ENCODE assay signal across 8 cellular contexts in genomic region chr2:73736855-73737779, GRCh38. TPM values are rescaled to one million over a fixed set of nuclear protein-coding genes. Genes with fewer than 3 reads are reported as not detected.
DNase-seq lines count a peak whose midpoint lies in the region; ATAC-seq and TF ChIP-seq lines count a peak whose summit lies in the region.

TSS of gene TPRKB (minus strand) at chr2:73737345. CDS start at chr2:73734569, 2,776 bp downstream.

- peak; percentile 98 for ATAC-seq in GM19043 (IDR thresholded peaks at IDR 0.05; ENCODE audit: low read depth, unreplicated experiment)
- ATAC-seq in HG03378 (IDR thresholded peaks at IDR 0.05; ENCODE audit: unreplicated experiment) = peak; percentile 92

- no peak for TF ChIP-seq CTCF in AG10803 (conservative IDR thresholded peaks at IDR 0.05; ENCODE audit: low read length)
- no peak for TF ChIP-seq CTCF in kidney epithelial cell (IDR thresholded peaks at IDR 0.05; ENCODE audit: insufficient read depth, low read length, poor library complexity, severe bottlenecking)

- no peaks in the 10 kb centered on the region for H3K27me3 ChIP-seq in kidney epithelial cell (ENCODE audit: control insufficient read depth, insufficient read depth, low read length)

- DNase-seq in AG10803 (ENCODE audit: low read depth) (peak; percentile 98), NCI-H460 (ENCODE audit: extremely low read depth, low read depth) (peak; percentile 96), cerebellar nuclear complex (lab: John Stamatoyannopoulos, UW) (peak; percentile 19 to 78), kidney epithelial cell (ENCODE audit: low read depth) (peak; percentile 92)
- DNase-seq in activated CD4-positive, CD25-positive, alpha-beta regulatory T cell treated with anti-CD3 and anti-CD28 coated beads, Interleukin-2, amount 50 U/mL, for 72 hours = peak; percentile 94
- peak; percentile 95 to 96 for DNase-seq in stimulated activated CD4-positive, alpha-beta T cell treated with anti-CD3 and anti-CD28 coated beads, Interleukin-15, amount 100 ng/mL, for 48 hours (ENCODE audit: low read depth in 2 of 2)

- H3K36me3 ChIP-seq in kidney epithelial cell (ENCODE audit: control insufficient read depth, insufficient read depth, low read length) = no peaks in the 10 kb centered on the region

- H3K4me3 ChIP-seq in AG10803 (ENCODE audit: low read length) (peak within 1 kb of the TSS; percentile 69), kidney epithelial cell (ENCODE audit: low read depth, low read length) (peak within 1 kb of the TSS; percentile 92)

RNA-seq across cellular contexts. Expression of gene TPRKB, which starts in this region (rescaled TPM):
- total RNA-seq in NCI-H460 (2014; rRNA removed; shearing (Covaris generic)) = 84.2 and 92.3 TPM in 2 replicates
- polyA plus RNA-seq in NCI-H460 (2014; cell fraction: nucleus; rRNA removed) = 77.8 and 97.4 TPM in 2 replicates
- 40.1 and 86.8 TPM in 2 replicates for total RNA-seq in kidney epithelial cell

Comparison
In these comparisons a context has a peak if more than half of its experiments do, and no peak if none do; other contexts are left out.
1. Peak in every context shown above with its lines: DNase-seq, ATAC-seq and H3K4me3 ChIP-seq.